ENCODE assay signal across 18 cellular contexts in the genomic region with DNA sequence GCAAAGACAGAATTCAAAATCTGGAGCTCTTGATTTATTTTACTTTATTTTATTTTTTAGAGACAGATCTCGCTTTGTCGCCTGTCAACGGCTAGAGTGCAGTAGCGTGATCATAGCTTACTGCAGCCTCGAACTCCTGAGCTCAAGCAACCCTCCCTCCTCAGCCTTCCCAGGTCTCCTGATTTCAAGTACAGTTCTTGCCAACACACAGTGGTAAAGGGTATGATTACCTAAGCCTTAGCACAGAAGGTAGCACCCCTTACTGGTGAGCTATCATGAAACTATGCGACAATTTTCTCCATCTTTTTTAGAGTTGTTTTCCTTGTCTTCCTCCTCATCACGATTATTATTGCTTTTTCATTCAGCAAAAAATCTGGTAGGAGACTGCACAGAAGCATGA.
DNase-seq lines count a peak whose midpoint lies in the region; ATAC-seq and TF ChIP-seq lines count a peak whose summit lies in the region.
"Had no signal": no experiment of that assay in that cellular context is flagged by ENCODE, and none has a peak within 500 bp of the region (broad histone marks: within the 10 kb centered on the region; RNA-seq: fewer than 3 reads in every experiment).

No MANE protein-coding gene starts in this region.

- H3K9me3 ChIP-seq in CD4-positive, alpha-beta memory T cell (ENCODE audit: control insufficient read depth in 1 of 2, low read length in 2 of 2): no peaks in the 10 kb centered on the region
- H3K9me3 ChIP-seq in naive thymus-derived CD4-positive, alpha-beta T cell (ENCODE audit: control insufficient read depth in 2 of 3, low read length in 3 of 3): no peaks in the 10 kb centered on the region
- H3K9me3 ChIP-seq in Karpas-422 (ENCODE audit: low read length): no peaks in the 10 kb centered on the region
- H3K9me3 ChIP-seq: body of pancreas, Peyer's patch, SJSA1, testis had no signal

- H3K36me3 ChIP-seq in CD4-positive, alpha-beta memory T cell (ENCODE audit: insufficient read depth, low read length): no peaks in the 10 kb centered on the region
- H3K36me3 ChIP-seq in naive thymus-derived CD4-positive, alpha-beta T cell (ENCODE audit: control insufficient read depth in 2 of 3, insufficient read depth in 3 of 3, low read length in 3 of 3): no peaks in the 10 kb centered on the region
- H3K36me3 ChIP-seq in Karpas-422 (ENCODE audit: insufficient read depth, low read length): no peaks in the 10 kb centered on the region
- H3K36me3 ChIP-seq: Peyer's patch, SJSA1 had no signal

- DNase-seq in CD4-positive, alpha-beta memory T cell: no peak
- no peak for DNase-seq in activated T-helper 2 cell treated with anti-CD3 and anti-CD28 coated beads, Interferon-gamma antibody, Interleukin-2, Interleukin-4, amounts not matched to agents 10 μg/mL and 5 μg/mL and 100 μg/mL, durations not matched to agents 14 hours and 24 hours and 36 hours (ENCODE audit: low spot score)
- no peak for DNase-seq in naive thymus-derived CD4-positive, alpha-beta T cell
- DNase-seq in NCI-H146 treated with DMSO at 0.1 percent for 48 hours (lab: John Stamatoyannopoulos, UW; ENCODE audit: unreplicated experiment) (no peak), Karpas-422 (no peak)
- DNase-seq: body of pancreas, Kasumi-1, mesenchymal stem cell, NCI-H1048, NCI-H2029 treated with DMSO at 0.1 percent for 48 hours, NCI-H446, Peyer's patch, testis had no signal

- peaks cover 18 to 32% (median 21%) of the 10 kb centered on the region in 4 donors for H3K4me1 Mint-ChIP-seq in CD4-positive, alpha-beta memory T cell
- peaks cover 22% of the 10 kb centered on the region for H3K4me1 Mint-ChIP-seq in activated T-helper 2 cell treated with anti-CD3 and anti-CD28 coated beads, Interferon-gamma antibody, Interleukin-2, Interleukin-4, amounts not matched to agents 10 μg/mL and 5 μg/mL and 100 μg/mL, durations not matched to agents 14 hours and 24 hours and 36 hours (ENCODE audit: low read depth)
- H3K4me1 Mint-ChIP-seq in naive thymus-derived CD4-positive, alpha-beta T cell: peaks cover 11 to 36% (median 28%) of the 10 kb centered on the region in 7 donors

- POLR2A ChIA-PET in CD4-positive, alpha-beta memory T cell (lab: Charles Lee; ENCODE audit: partially characterized antibody): interaction anchor here (1.0 to 2.6 kb wide), 2 partner anchors 10 to 455 kb away, joined by 3 to 21 read pairs; no protein-coding TSS in a partner anchor
- POLR2A ChIA-PET in naive thymus-derived CD4-positive, alpha-beta T cell (lab: Charles Lee): interaction anchor here (1.2 to 3.4 kb wide), 3 partner anchors 9 to 478 kb away, joined by 3 to 22 read pairs (median 5); no protein-coding TSS in a partner anchor

- intact Hi-C loops in CD4-positive, alpha-beta memory T cell (cut with micrococcal nuclease): no loop called here
- intact Hi-C loops in activated T-helper 2 cell treated with anti-CD3 and anti-CD28 coated beads, Interferon-gamma antibody, Interleukin-2, Interleukin-4, amounts not matched to agents 10 μg/mL and 5 μg/mL and 100 μg/mL, durations not matched to agents 14 hours and 24 hours and 36 hours (cut with micrococcal nuclease): loop anchor here (1.0 to 10.0 kb wide), 3 partner anchors 190 to 777 kb away; no protein-coding TSS in a partner anchor
- intact Hi-C loops in naive thymus-derived CD4-positive, alpha-beta T cell (cut with micrococcal nuclease): loop anchor here (2.0 to 10.0 kb wide), 4 partner anchors 26 to 1150 kb away; no protein-coding TSS in a partner anchor

- peak overlapping the region; percentile 80 for H3K27ac ChIP-seq in 22Rv1
- no peak overlapping the region for H3K27ac ChIP-seq in CD4-positive, alpha-beta memory T cell (ENCODE audit: low read depth, low read length)
- H3K27ac ChIP-seq in naive thymus-derived CD4-positive, alpha-beta T cell (ENCODE audit: low read depth, low read length): peak overlapping the region; percentile 58
- no peak overlapping the region for H3K27ac ChIP-seq in Karpas-422 (ENCODE audit: low read length)
- H3K27ac ChIP-seq: body of pancreas, SJSA1 had no signal

- no peak overlapping the region for H3K9ac ChIP-seq in Karpas-422 (ENCODE audit: low read length)
- H3K9ac ChIP-seq: parathyroid adenoma had no signal

- no peak overlapping the region for H3K4me2 ChIP-seq in Karpas-422 (ENCODE audit: low read depth, low read length, poor library complexity, severe bottlenecking)

- peak overlapping the region; percentile 68 to 91 (median 83) for H3K27ac Mint-ChIP-seq in CD4-positive, alpha-beta memory T cell
- H3K27ac Mint-ChIP-seq in activated T-helper 2 cell treated with anti-CD3 and anti-CD28 coated beads, Interferon-gamma antibody, Interleukin-2, Interleukin-4, amounts not matched to agents 10 μg/mL and 5 μg/mL and 100 μg/mL, durations not matched to agents 14 hours and 24 hours and 36 hours: no peak overlapping the region
- H3K27ac Mint-ChIP-seq in naive thymus-derived CD4-positive, alpha-beta T cell: peak overlapping the region; percentile 78 to 94 (median 91)
- H3K27ac Mint-ChIP-seq: natural killer cell treated with Interleukin-12 subunit alpha and Interleukin-12 subunit beta and Interleukin-15 and Interleukin-18, amount 100 ng/mL, for 72 hours had no signal

- no peaks in the 10 kb centered on the region for H3K79me2 ChIP-seq in Karpas-422 (ENCODE audit: low read length)
- H3K79me2 ChIP-seq: parathyroid adenoma had no signal

- no peak for TF ChIP-seq CTCF in 22Rv1 (IDR thresholded peaks at IDR 0.05)

- CTCF ChIA-PET in CD4-positive, alpha-beta memory T cell (lab: Charles Lee; ENCODE audit: partially characterized antibody): interaction anchor here (0.6 to 4.9 kb wide), 12 partner anchors 8 to 1080 kb away, joined by 3 to 30 read pairs (median 3); no protein-coding TSS in a partner anchor
- CTCF ChIA-PET in naive thymus-derived CD4-positive, alpha-beta T cell (lab: Charles Lee): interaction anchor here (0.5 to 2.2 kb wide), 9 partner anchors 10 to 770 kb away, joined by 3 to 14 read pairs (median 4); no protein-coding TSS in a partner anchor

- H4K20me1 ChIP-seq in Karpas-422 (ENCODE audit: insufficient read depth, low read depth, low read length): no peaks in the 10 kb centered on the region

- H3K9me3 Mint-ChIP-seq in CD4-positive, alpha-beta memory T cell: no peaks in the 10 kb centered on the region
- no peaks in the 10 kb centered on the region for H3K9me3 Mint-ChIP-seq in activated T-helper 2 cell treated with anti-CD3 and anti-CD28 coated beads, Interferon-gamma antibody, Interleukin-2, Interleukin-4, amounts not matched to agents 10 μg/mL and 5 μg/mL and 100 μg/mL, durations not matched to agents 14 hours and 24 hours and 36 hours
- H3K9me3 Mint-ChIP-seq in naive thymus-derived CD4-positive, alpha-beta T cell: no peaks in the 10 kb centered on the region
- H3K9me3 Mint-ChIP-seq: natural killer cell treated with Interleukin-12 subunit alpha and Interleukin-12 subunit beta and Interleukin-15 and Interleukin-18, amount 100 ng/mL, for 72 hours had no signal

- ATAC-seq in naive thymus-derived CD4-positive, alpha-beta T cell: no peak
- no peak for ATAC-seq in GM19455 (IDR thresholded peaks at IDR 0.05; ENCODE audit: unreplicated experiment)
- ATAC-seq: body of pancreas; natural killer cell treated with Interleukin-12 subunit alpha and Interleukin-12 subunit beta and Interleukin-15 and Interleukin-18, amount 100 ng/mL, for 72 hours had no signal

- H3K27me3 ChIP-seq in CD4-positive, alpha-beta memory T cell (ENCODE audit: insufficient read depth, low read length): no peaks in the 10 kb centered on the region
- H3K27me3 ChIP-seq in naive thymus-derived CD4-positive, alpha-beta T cell (ENCODE audit: control insufficient read depth in 2 of 2, insufficient read depth in 2 of 2, low read length in 2 of 2): no peaks in the 10 kb centered on the region
- H3K27me3 ChIP-seq in Karpas-422 (ENCODE audit: low read length): no peaks in the 10 kb centered on the region
- H3K27me3 ChIP-seq: body of pancreas, Peyer's patch, testis had no signal

- no peak overlapping the region for H3K4me3 ChIP-seq in CD4-positive, alpha-beta memory T cell (ENCODE audit: low read length in 2 of 2)
- H3K4me3 ChIP-seq in naive thymus-derived CD4-positive, alpha-beta T cell (ENCODE audit: low read length): no peak overlapping the region
- no peak overlapping the region for H3K4me3 ChIP-seq in Karpas-422 (ENCODE audit: low read length)
- H3K4me3 ChIP-seq: body of pancreas, testis had no signal

- H3K9me2 ChIP-seq in Karpas-422 (replicated peaks; ENCODE audit: insufficient read depth, low read length): no peaks in the 10 kb centered on the region

- no peaks in the 10 kb centered on the region for H3K36me3 Mint-ChIP-seq in CD4-positive, alpha-beta memory T cell
- H3K36me3 Mint-ChIP-seq in activated T-helper 2 cell treated with anti-CD3 and anti-CD28 coated beads, Interferon-gamma antibody, Interleukin-2, Interleukin-4, amounts not matched to agents 10 μg/mL and 5 μg/mL and 100 μg/mL, durations not matched to agents 14 hours and 24 hours and 36 hours (ENCODE audit: low read depth): no peaks in the 10 kb centered on the region
- H3K36me3 Mint-ChIP-seq in naive thymus-derived CD4-positive, alpha-beta T cell: peaks cover 0 to 3% (median 0%) of the 10 kb centered on the region in 5 donors
- H3K36me3 Mint-ChIP-seq: natural killer cell treated with Interleukin-12 subunit alpha and Interleukin-12 subunit beta and Interleukin-15 and Interleukin-18, amount 100 ng/mL, for 72 hours had no signal

- H3K27me3 Mint-ChIP-seq in CD4-positive, alpha-beta memory T cell: no peaks in the 10 kb centered on the region
- peaks cover 57% of the 10 kb centered on the region for H3K27me3 Mint-ChIP-seq in activated T-helper 2 cell treated with anti-CD3 and anti-CD28 coated beads, Interferon-gamma antibody, Interleukin-2, Interleukin-4, amounts not matched to agents 10 μg/mL and 5 μg/mL and 100 μg/mL, durations not matched to agents 14 hours and 24 hours and 36 hours (ENCODE audit: low read depth)
- H3K27me3 Mint-ChIP-seq in naive thymus-derived CD4-positive, alpha-beta T cell: peaks cover 0 to 33% (median 0%) of the 10 kb centered on the region in 5 donors

- H3K4me3 Mint-ChIP-seq in CD4-positive, alpha-beta memory T cell: peak overlapping the region in 4 of 8 donors; percentile 81 to 84 (median 83)
- peak overlapping the region; percentile 56 for H3K4me3 Mint-ChIP-seq in activated T-helper 2 cell treated with anti-CD3 and anti-CD28 coated beads, Interferon-gamma antibody, Interleukin-2, Interleukin-4, amounts not matched to agents 10 μg/mL and 5 μg/mL and 100 μg/mL, durations not matched to agents 14 hours and 24 hours and 36 hours (ENCODE audit: low read depth)
- H3K4me3 Mint-ChIP-seq in naive thymus-derived CD4-positive, alpha-beta T cell: peak overlapping the region; percentile 74 to 92 (median 84)
- H3K4me3 Mint-ChIP-seq: natural killer cell treated with Interleukin-12 subunit alpha and Interleukin-12 subunit beta and Interleukin-15 and Interleukin-18, amount 100 ng/mL, for 72 hours had no signal

- no peak overlapping the region for H2AFZ ChIP-seq in Karpas-422 (ENCODE audit: low read length)

- peaks cover 24% of the 10 kb centered on the region for H3K4me1 ChIP-seq in CD4-positive, alpha-beta memory T cell (ENCODE audit: insufficient read depth, low read length)
- peaks cover 0 to 15% of the 10 kb centered on the region in 2 donors for H3K4me1 ChIP-seq in naive thymus-derived CD4-positive, alpha-beta T cell (ENCODE audit: control insufficient read depth in 2 of 2, insufficient read depth in 2 of 2, low read length in 2 of 2)
- H3K4me1 ChIP-seq in Karpas-422 (ENCODE audit: low read length): no peaks in the 10 kb centered on the region
- H3K4me1 ChIP-seq: testis had no signal

Comparison
In these comparisons a context has a peak if more than half of its experiments do, and no peak if none do; other contexts are left out.
1. H3K27ac ChIP-seq: peak in 22Rv1 (single experiment) and naive thymus-derived CD4-positive, alpha-beta T cell (single experiment); none in CD4-positive, alpha-beta memory T cell (single experiment) and Karpas-422 (single experiment).